Comparison of ENCODE assay signal across 9 cellular contexts in the genomic region with DNA sequence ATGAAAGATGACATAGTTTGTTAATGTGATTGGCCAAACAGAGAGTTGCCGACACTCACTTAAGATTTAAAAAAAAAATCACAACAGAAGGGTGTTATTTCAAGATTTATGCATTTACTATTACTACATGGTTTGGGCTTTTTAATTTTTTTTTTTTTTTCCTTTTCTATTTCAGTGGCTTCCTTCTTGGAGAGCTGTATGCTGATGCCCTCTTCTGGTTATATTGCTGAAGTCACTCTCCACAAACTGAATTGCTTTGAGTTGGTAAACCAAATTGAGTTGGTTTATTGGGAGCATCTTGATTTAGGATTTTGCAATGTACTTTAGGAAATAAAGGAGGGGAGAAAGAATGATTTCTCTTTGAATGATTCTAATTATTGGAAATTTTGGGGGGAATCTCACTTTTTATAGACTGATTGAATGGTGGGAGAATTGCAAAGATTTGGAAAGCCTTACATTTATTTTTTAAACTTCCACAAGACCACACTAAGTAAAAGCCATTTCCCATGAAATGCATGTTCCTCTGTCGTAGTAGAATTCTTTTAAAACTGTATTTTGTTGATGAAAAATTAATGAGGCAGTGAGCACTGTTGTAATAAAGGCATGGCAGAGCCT.
DNase-seq lines count a peak whose midpoint lies in the region; ATAC-seq and TF ChIP-seq lines count a peak whose summit lies in the region.
"Had no signal": no experiment of that assay in that cellular context is flagged by ENCODE, and none has a peak within 500 bp of the region (broad histone marks: within the 10 kb centered on the region; RNA-seq: fewer than 3 reads in every experiment).

No MANE protein-coding gene starts in this region.

- no peaks in the 10 kb centered on the region for H3K9me3 ChIP-seq in HEK293 (ENCODE audit: control insufficient read depth, insufficient read depth, low read depth, low read length)
- H3K9me3 ChIP-seq in ascending aorta = no peaks in the 10 kb centered on the region

- H3K4me1 ChIP-seq in HEK293 (ENCODE audit: control insufficient read depth, insufficient read depth, low read length) (no peaks in the 10 kb centered on the region), ascending aorta (peaks cover 0 to 11% of the 10 kb centered on the region in 2 donors)

- H3K27ac ChIP-seq in HEK293 (ENCODE audit: extremely low read depth, low read depth, low read length) (no peak overlapping the region), ascending aorta (no peak overlapping the region)

- intact Hi-C loops in ascending aorta (cut with DNase I) = loop anchor here (2.0 to 10.0 kb wide), 3 partner anchors 42 to 1305 kb away; partner anchors contain the start of gene FHIT
- intact Hi-C loops in left colon (cut with DNase I, micrococcal nuclease) = no loop called here

- no peaks in the 10 kb centered on the region for H3K36me3 ChIP-seq in HEK293 (ENCODE audit: control insufficient read depth in 2 of 2, insufficient read depth in 1 of 2, low read length in 2 of 2)
- H3K36me3 ChIP-seq in ascending aorta = no peaks in the 10 kb centered on the region

- POLR2A ChIA-PET in HEK293 (lab: Yijun Ruan, JAX) = no interaction called here

- H3K4me3 ChIP-seq in AG09309 (ENCODE audit: control insufficient read depth, low read depth, low read length) = no peak overlapping the region
- H3K4me3 ChIP-seq in HEK293 (ENCODE audit: low read depth, low read length) = no peak overlapping the region
- no peak overlapping the region for H3K4me3 ChIP-seq in ascending aorta

- CTCF ChIA-PET in HEK293 (lab: Yijun Ruan, JAX) = interaction anchor here (0.6 to 6.0 kb wide), 6 partner anchors 17 to 359 kb away, joined by 3 to 27 read pairs (median 6); no protein-coding TSS in a partner anchor

- peak; percentile 14 for DNase-seq in AG09309 (ENCODE audit: low read depth)
- no peak for DNase-seq in ascending aorta (ENCODE audit: low spot score in 2 of 2)
- DNase-seq in left colon = no peak
- DNase-seq in KG1 (lab: John Stamatoyannopoulos, UW) = no peak
- DNase-seq in activated naive CD4-positive, alpha-beta T cell (lab: John Stamatoyannopoulos, UW) = no peak
- DNase-seq: aorta had no signal

- no peaks in the 10 kb centered on the region for H3K27me3 ChIP-seq in ascending aorta

- peak; percentile 36 for ATAC-seq in left colon
- no peak for ATAC-seq in esophagus mucosa
- ATAC-seq in HG02763 (IDR thresholded peaks at IDR 0.05; ENCODE audit: unreplicated experiment) = no peak

- TF ChIP-seq CTCF in AG09309 (IDR thresholded peaks at IDR 0.05; ENCODE audit: control insufficient read depth, insufficient read depth, low read depth, low read length, missing control alignments) = peak; percentile 69
- no peak for TF ChIP-seq CTCF in HEK293 (tag by site-specific recombination; IDR thresholded peaks at IDR 0.05)
- peak in 2 of 3 experiments; percentile 41 to 59 for TF ChIP-seq CTCF in ascending aorta (IDR thresholded peaks at IDR 0.05)

TF ChIP-seq in HEK293, 187 proteins besides CTCF, POLR2A, EP300 and RAD21:
- TF ChIP-seq RBAK (tag by site-specific recombination; IDR thresholded peaks at IDR 0.05) = no peak
- TF ChIP-seq ZSCAN23 (tag by site-specific recombination; IDR thresholded peaks at IDR 0.05) = no peak
- TF ChIP-seq ZNF23 (tag by site-specific recombination; IDR thresholded peaks at IDR 0.05; ENCODE audit: borderline replicate concordance) = no peak
- no peak for TF ChIP-seq ZNF324 (tag by site-specific recombination; IDR thresholded peaks at IDR 0.05)
- TF ChIP-seq ZNF629 (tag by site-specific recombination; IDR thresholded peaks at IDR 0.05) = no peak
- TF ChIP-seq, protein P1, sequence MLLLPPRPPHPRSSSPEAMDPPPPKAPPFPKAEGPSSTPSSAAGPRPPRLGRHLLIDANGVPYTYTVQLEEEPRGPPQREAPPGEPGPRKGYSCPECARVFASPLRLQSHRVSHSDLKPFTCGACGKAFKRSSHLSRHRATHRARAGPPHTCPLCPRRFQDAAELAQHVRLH (tag by site-specific recombination; IDR thresholded peaks at IDR 0.05) = no peak
- TF ChIP-seq, protein P2, sequence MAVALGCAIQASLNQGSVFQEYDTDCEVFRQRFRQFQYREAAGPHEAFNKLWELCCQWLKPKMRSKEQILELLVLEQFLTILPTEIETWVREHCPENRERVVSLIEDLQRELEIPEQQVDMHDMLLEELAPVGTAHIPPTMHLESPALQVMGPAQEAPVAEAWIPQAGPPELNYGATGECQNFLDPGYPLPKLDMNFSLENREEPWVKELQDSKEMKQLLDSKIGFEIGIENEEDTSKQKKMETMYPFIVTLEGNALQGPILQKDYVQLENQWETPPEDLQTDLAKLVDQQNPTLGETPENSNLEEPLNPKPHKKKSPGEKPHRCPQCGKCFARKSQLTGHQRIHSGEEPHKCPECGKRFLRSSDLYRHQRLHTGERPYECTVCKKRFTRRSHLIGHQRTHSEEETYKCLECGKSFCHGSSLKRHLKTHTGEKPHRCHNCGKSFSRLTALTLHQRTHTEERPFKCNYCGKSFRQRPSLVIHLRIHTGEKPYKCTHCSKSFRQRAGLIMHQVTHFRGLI (tag by site-specific recombination; IDR thresholded peaks at IDR 0.05) = peak; percentile 39; the same call in 1 of the 2 replicates
- no peak for TF ChIP-seq SCRT2 (tag by site-specific recombination; IDR thresholded peaks at IDR 0.05)
- no peak for TF ChIP-seq TRIM28 (IDR thresholded peaks at IDR 0.05; ENCODE audit: borderline replicate concordance, low read length)
- no peak for TF ChIP-seq ZSCAN4 (tag by site-specific recombination; IDR thresholded peaks at IDR 0.05)
- no peak for TF ChIP-seq ZNF701 (tag by site-specific recombination; IDR thresholded peaks at IDR 0.05)
- no peak for TF ChIP-seq ZNF426 (tag by site-specific recombination; IDR thresholded peaks at IDR 0.05)
- TF ChIP-seq ZSCAN16 (tag by site-specific recombination; IDR thresholded peaks at IDR 0.05) = no peak
- TF ChIP-seq ZNF654 (tag by site-specific recombination; IDR thresholded peaks at IDR 0.05; ENCODE audit: low read depth) = peak; percentile 76
- no peak for TF ChIP-seq ZNF571 (tag by site-specific recombination; IDR thresholded peaks at IDR 0.05)
- TF ChIP-seq ZBTB7A (tag by site-specific recombination; IDR thresholded peaks at IDR 0.05; ENCODE audit: low read depth) = no peak
- TF ChIP-seq AEBP2 (tag by site-specific recombination; IDR thresholded peaks at IDR 0.05; ENCODE audit: borderline replicate concordance) = no peak
- 0 out of 2 replicates have a peak, but pooled peaks have one; percentile 23 for TF ChIP-seq ZNF362 (tag by site-specific recombination; IDR thresholded peaks at IDR 0.05)
- TF ChIP-seq ZFP37 (tag by site-specific recombination; IDR thresholded peaks at IDR 0.05) = no peak
- TF ChIP-seq MEIS1 (CRISPR knock-in tag; IDR thresholded peaks at IDR 0.05; ENCODE audit: borderline replicate concordance) = no peak
- TF ChIP-seq ZSCAN18 (tag by site-specific recombination; IDR thresholded peaks at IDR 0.05) = no peak
- no peak for TF ChIP-seq ZNF600 (tag by site-specific recombination; IDR thresholded peaks at IDR 0.05)
- TF ChIP-seq ZNF610 (tag by site-specific recombination; IDR thresholded peaks at IDR 0.05; ENCODE audit: borderline replicate concordance) = no peak
- no peak for TF ChIP-seq ZNF843 (tag by site-specific recombination; IDR thresholded peaks at IDR 0.05)
- TF ChIP-seq ZNF391 (tag by site-specific recombination; IDR thresholded peaks at IDR 0.05; ENCODE audit: borderline replicate concordance, low read depth) = no peak
- no peak for TF ChIP-seq ZNF544 (tag by site-specific recombination; IDR thresholded peaks at IDR 0.05)
TF ChIP-seq in HEK293: peak in this region for 3.
